In genomic region chr6:137794510-137795200, GRCh38 we compare ENCODE assay signal across 19 cellular contexts.
A peak's percentile ranks its signal among the peaks of the same experiment; 100 is the strongest.
DNase-seq lines count a peak whose midpoint lies in the region; ATAC-seq, FAIRE-seq and TF ChIP-seq lines count a peak whose summit lies in the region.
"Had no signal": no experiment of that assay in that cellular context is flagged by ENCODE, and none has a peak within 500 bp of the region (broad histone marks: within the 10 kb centered on the region; RNA-seq: fewer than 3 reads in every experiment).

No MANE protein-coding gene starts in this region.

- H3K9ac ChIP-seq in BLaER1 treated with 17β-estradiol and CSF1 and Interleukin-3, amounts not matched to agents 10 nM and 100 nM, result no peak overlapping the region
- H3K9ac ChIP-seq in DND-41 (ENCODE audit: low read depth, low read length), result peak overlapping the region; percentile 11; the same call in 1 of the 2 replicates
- no peak overlapping the region for H3K9ac ChIP-seq in endodermal cell (ENCODE audit: extremely low read depth, low read length, poor library complexity, severe bottlenecking)

- H3K4me3 ChIP-seq in BLaER1 treated with 17β-estradiol and CSF1 and Interleukin-3, amounts not matched to agents 10 nM and 100 nM, result no peak overlapping the region
- H3K4me3 ChIP-seq in DND-41 (ENCODE audit: low read depth in 1 of 2, low read length in 2 of 2), result no peak overlapping the region
- no peak overlapping the region for H3K4me3 ChIP-seq in hepatocyte
- H3K4me3 ChIP-seq in pancreas, result no peak overlapping the region
- H3K4me3 ChIP-seq in endodermal cell (ENCODE audit: low read length), result no peak overlapping the region
- H3K4me3 ChIP-seq: esophagus muscularis mucosa, mucosa of descending colon, psoas muscle, SJCRH30, thoracic aorta had no signal

- H3K9me3 ChIP-seq in BLaER1 treated with 17β-estradiol and CSF1 and Interleukin-3, amounts not matched to agents 10 nM and 100 nM (replicated peaks in 1 of 11), result peaks cover 0 to 2% (median under 1%) of the 10 kb centered on the region in 11 experiments; a peak in 6 of 22 replicates
- no peaks in the 10 kb centered on the region for H3K9me3 ChIP-seq in DND-41 (ENCODE audit: insufficient read depth, low read length, severe bottlenecking)
- H3K9me3 ChIP-seq in hepatocyte (ENCODE audit: low read depth), result no peaks in the 10 kb centered on the region
- H3K9me3 ChIP-seq in pancreas, result no peaks in the 10 kb centered on the region
- H3K9me3 ChIP-seq in endodermal cell (ENCODE audit: control insufficient read depth, low read length), result no peaks in the 10 kb centered on the region
- H3K9me3 ChIP-seq: esophagus muscularis mucosa, mucosa of descending colon, psoas muscle, SJCRH30, thoracic aorta had no signal

- no peaks in the 10 kb centered on the region for H3K36me3 Mint-ChIP-seq in endodermal cell (ENCODE audit: low read depth)

- peaks cover 15% of the 10 kb centered on the region for H3K4me1 Mint-ChIP-seq in endodermal cell

- in situ Hi-C loops in G401 (cut with HindIII; ENCODE audit: low sequenced_read_pairs), result no loop called here

- no peaks in the 10 kb centered on the region for H3K27me3 ChIP-seq in BLaER1 treated with 17β-estradiol and CSF1 and Interleukin-3, amounts not matched to agents 10 nM and 100 nM
- H3K27me3 ChIP-seq in DND-41 (ENCODE audit: insufficient read depth, low read length, poor library complexity) (no peaks in the 10 kb centered on the region), hepatocyte (no peaks in the 10 kb centered on the region), pancreas (no peaks in the 10 kb centered on the region), endodermal cell (ENCODE audit: control insufficient read depth, insufficient read depth, low read length, poor library complexity, severe bottlenecking) (no peaks in the 10 kb centered on the region)
- H3K27me3 ChIP-seq: esophagus muscularis mucosa, SJCRH30 had no signal

- H4K20me1 ChIP-seq in BLaER1 treated with 17β-estradiol and CSF1 and Interleukin-3, amounts not matched to agents 10 nM and 100 nM, result no peaks in the 10 kb centered on the region
- H4K20me1 ChIP-seq in DND-41 (ENCODE audit: insufficient read depth, low read length), result no peaks in the 10 kb centered on the region
- H4K20me1 ChIP-seq in hepatocyte (ENCODE audit: insufficient read depth, poor library complexity, severe bottlenecking), result no peaks in the 10 kb centered on the region

- H3K9me2 ChIP-seq in hepatocyte (replicated peaks; ENCODE audit: insufficient read depth), result no peaks in the 10 kb centered on the region

- WGBS in hepatocyte (ENCODE audit: low lambda C conversion rate, missing lambda C conversion rate), result 56% methylated on average over 4 of the region's 4 CpGs
- 87 to 92% methylated on average over 4 of the region's 4 CpGs for WGBS in pancreas, 2 donors
- 91 to 94% methylated on average over 1 to 4 of the region's 4 CpGs for WGBS in endodermal cell (ENCODE audit: insufficient coverage in 1 of 2, insufficient read length in 1 of 2), 2 experiments

- H3K36me3 ChIP-seq in BLaER1 treated with 17β-estradiol and CSF1 and Interleukin-3, amounts not matched to agents 10 nM and 100 nM, result no peaks in the 10 kb centered on the region
- H3K36me3 ChIP-seq in DND-41 (ENCODE audit: insufficient read depth, low read length) (no peaks in the 10 kb centered on the region), hepatocyte (replicated peaks; ENCODE audit: insufficient read depth, low read depth) (no peaks in the 10 kb centered on the region), pancreas (no peaks in the 10 kb centered on the region), endodermal cell (ENCODE audit: control insufficient read depth, insufficient read depth, low read length) (no peaks in the 10 kb centered on the region)
- H3K36me3 ChIP-seq: esophagus muscularis mucosa, SJCRH30, thoracic aorta had no signal

- H2AFZ ChIP-seq in DND-41 (ENCODE audit: low read depth, low read length), result peak overlapping the region; percentile 15; the same call in 1 of the 2 replicates
- no peak overlapping the region for H2AFZ ChIP-seq in hepatocyte

- TF ChIP-seq CTCF in DND-41 (IDR thresholded peaks at IDR 0.05; ENCODE audit: borderline replicate concordance, extremely low read depth, low read length, poor library complexity, severe bottlenecking) (no peak), hepatocyte (IDR thresholded peaks at IDR 0.05; ENCODE audit: poor library complexity) (no peak), pancreas (IDR thresholded peaks at IDR 0.05) (no peak), endodermal cell (conservative IDR thresholded peaks at IDR 0.05) (no peak)

- no peak for DNase-seq in DND-41
- no peak for DNase-seq in hepatocyte (ENCODE audit: low spot score)
- no peak for DNase-seq in pancreas
- no peak for DNase-seq in endodermal cell
- DNase-seq in G401 (ENCODE audit: low spot score), result no peak
- DNase-seq in mucosa of gallbladder (ENCODE audit: low spot score), result no peak
- DNase-seq: activated B cell treated with CpG ODN at 0.5 μM for 24 hours, AML-193, amygdala, HFFc6, kidney glomerular epithelial cell, mucosa of descending colon, NCI-H2171, psoas muscle, SJCRH30 had no signal

- ATAC-seq in DND-41 (ENCODE audit: insufficient read depth, low read depth) (no peak), pancreas (no peak)
- ATAC-seq: psoas muscle had no signal

- intact Hi-C loops in pancreas (cut with DNase I), result no loop called here

- peaks cover 15 to 44% (median 30%) of the 10 kb centered on the region in 10 experiments for H3K4me1 ChIP-seq in BLaER1 treated with 17β-estradiol and CSF1 and Interleukin-3, amounts not matched to agents 10 nM and 100 nM
- H3K4me1 ChIP-seq in DND-41 (ENCODE audit: insufficient read depth, low read length) (peaks cover 88% of the 10 kb centered on the region), hepatocyte (ENCODE audit: insufficient read depth) (peaks cover 18% of the 10 kb centered on the region), pancreas (peaks cover 0 to 5% (median 0%) of the 10 kb centered on the region in 3 donors), endodermal cell (ENCODE audit: control insufficient read depth, insufficient read depth, low read length) (no peaks in the 10 kb centered on the region)
- H3K4me1 ChIP-seq: psoas muscle had no signal

- H3K27ac ChIP-seq in BLaER1 treated with 17β-estradiol and CSF1 and Interleukin-3, amounts not matched to agents 10 nM and 100 nM, result no peak overlapping the region
- peak overlapping the region; percentile 78 for H3K27ac ChIP-seq in DND-41 (ENCODE audit: low read length)
- peak overlapping the region; percentile 80 for H3K27ac ChIP-seq in hepatocyte
- H3K27ac ChIP-seq in pancreas, result no peak overlapping the region
- no peak overlapping the region for H3K27ac ChIP-seq in endodermal cell (ENCODE audit: low read depth, low read length)
- H3K27ac ChIP-seq: esophagus muscularis mucosa, psoas muscle, SJCRH30, thoracic aorta had no signal

- no peaks in the 10 kb centered on the region for H3K27me3 Mint-ChIP-seq in endodermal cell (ENCODE audit: insufficient read depth)
- H3K27me3 Mint-ChIP-seq: activated B cell treated with CpG ODN at 0.5 μM for 24 hours had no signal

- no peak overlapping the region for H3K4me3 Mint-ChIP-seq in endodermal cell
- H3K4me3 Mint-ChIP-seq: activated B cell treated with CpG ODN at 0.5 μM for 24 hours, HFFc6 had no signal

- peak overlapping the region; percentile 0 to 42 (median 27); a peak in 11 of 22 replicates for H3K4me2 ChIP-seq in BLaER1 treated with 17β-estradiol and CSF1 and Interleukin-3, amounts not matched to agents 10 nM and 100 nM
- no peak overlapping the region for H3K4me2 ChIP-seq in DND-41 (ENCODE audit: insufficient read depth, low read length)
- no peak overlapping the region for H3K4me2 ChIP-seq in hepatocyte

- H3K79me2 ChIP-seq in DND-41 (ENCODE audit: insufficient read depth, low read length) (no peaks in the 10 kb centered on the region), hepatocyte (no peaks in the 10 kb centered on the region)

- H3K9me3 Mint-ChIP-seq in endodermal cell, result no peaks in the 10 kb centered on the region
- H3K9me3 Mint-ChIP-seq: activated B cell treated with CpG ODN at 0.5 μM for 24 hours, HFFc6 had no signal

- H3K27ac Mint-ChIP-seq in endodermal cell, result no peak overlapping the region
- H3K27ac Mint-ChIP-seq: activated B cell treated with CpG ODN at 0.5 μM for 24 hours, HFFc6 had no signal

- FAIRE-seq in TTC549 (lab: Jason Lieb, UNC) (peak; percentile 77), pancreas (lab: Jason Lieb, UNC) (no peak)

Comparison
In these comparisons a context has a peak if more than half of its experiments do, and no peak if none do; other contexts are left out.
1. H3K27ac ChIP-seq: peak in DND-41 (single experiment) and hepatocyte (single experiment); none in BLaER1 treated with 17β-estradiol and CSF1 and Interleukin-3, amounts not matched to agents 10 nM and 100 nM (0 of 11), pancreas (0 of 4) and endodermal cell (single experiment).
2. H3K4me2 ChIP-seq: peak in BLaER1 treated with 17β-estradiol and CSF1 and Interleukin-3, amounts not matched to agents 10 nM and 100 nM (11 of 11); none in DND-41 (single experiment) and hepatocyte (single experiment).